Comparison of ENCODE assay signal across 22 cellular contexts in the genomic region with DNA sequence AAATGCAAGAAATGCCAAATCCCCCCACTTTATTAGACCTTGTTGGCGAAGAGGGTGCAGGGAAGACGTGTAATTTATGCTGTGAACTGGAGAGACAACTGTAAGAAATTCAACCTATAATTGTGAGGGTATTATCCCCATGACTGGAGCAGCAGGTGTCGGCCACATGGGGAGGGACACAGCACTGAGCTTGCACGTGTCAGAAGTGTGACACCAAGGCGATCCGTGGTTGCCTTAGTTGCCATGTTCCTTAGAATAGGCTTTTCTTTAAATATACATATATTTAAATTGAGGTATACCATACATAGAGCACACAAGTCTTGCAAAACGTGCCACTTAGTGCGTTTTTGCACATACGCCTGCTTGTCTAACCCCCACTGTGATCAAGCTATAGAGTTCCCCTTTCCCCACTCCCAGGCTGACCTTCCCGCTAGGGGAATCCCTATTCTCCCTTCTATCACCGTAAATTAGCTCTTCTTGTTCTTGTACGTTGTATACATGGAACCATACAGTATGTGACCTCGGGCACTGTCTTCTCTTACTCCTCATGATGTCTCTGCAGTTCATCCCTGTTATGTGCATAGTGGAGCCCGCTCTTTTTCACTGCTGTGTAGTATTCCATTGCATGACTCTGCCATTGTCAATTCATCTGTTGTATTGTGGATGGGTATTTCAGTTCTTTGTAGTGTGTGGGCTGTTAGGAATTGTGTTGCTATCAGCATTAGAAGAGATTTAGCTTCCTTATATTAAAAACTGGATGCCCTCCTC.
DNase-seq lines count a peak whose midpoint lies in the region; ATAC-seq and TF ChIP-seq lines count a peak whose summit lies in the region.
"Had no signal": no experiment of that assay in that cellular context is flagged by ENCODE, and none has a peak within 500 bp of the region (broad histone marks: within the 10 kb centered on the region; RNA-seq: fewer than 3 reads in every experiment).

No MANE protein-coding gene starts in this region.

- H3K36me3 Mint-ChIP-seq in chondrocyte (ENCODE audit: low read depth) = no peaks in the 10 kb centered on the region
- H3K36me3 Mint-ChIP-seq: CD4-positive, CD25-positive, alpha-beta regulatory T cell had no signal

- no peaks in the 10 kb centered on the region for H3K36me3 ChIP-seq in KOPT-K1 (ENCODE audit: insufficient read depth, low read length)
- no peaks in the 10 kb centered on the region for H3K36me3 ChIP-seq in mesodermal cell (ENCODE audit: control insufficient read depth, insufficient read depth, low read length)
- no peaks in the 10 kb centered on the region for H3K36me3 ChIP-seq in suprapubic skin

- H3K27me3 Mint-ChIP-seq in chondrocyte (ENCODE audit: low read depth) = no peaks in the 10 kb centered on the region
- H3K27me3 Mint-ChIP-seq: CD4-positive, CD25-positive, alpha-beta regulatory T cell had no signal

- H3K4me3 Mint-ChIP-seq in chondrocyte (ENCODE audit: unreplicated experiment) = no peak overlapping the region
- H3K4me3 Mint-ChIP-seq: CD4-positive, CD25-positive, alpha-beta regulatory T cell had no signal

- H3K9me3 Mint-ChIP-seq in chondrocyte (ENCODE audit: low read depth) = no peaks in the 10 kb centered on the region
- H3K9me3 Mint-ChIP-seq: CD4-positive, CD25-positive, alpha-beta regulatory T cell had no signal

- H3K4me3 ChIP-seq in mesodermal cell (ENCODE audit: extremely low read depth, insufficient read depth, low read length, poor library complexity, severe bottlenecking) (no peak overlapping the region), suprapubic skin (no peak overlapping the region)

- ATAC-seq in esophagus mucosa = no peak
- no peak for ATAC-seq in GM18519 (IDR thresholded peaks at IDR 0.05; ENCODE audit: low FRiP score, unreplicated experiment)

- peaks cover 29% of the 10 kb centered on the region for H3K4me1 Mint-ChIP-seq in chondrocyte (ENCODE audit: low read depth)
- H3K4me1 Mint-ChIP-seq: CD4-positive, CD25-positive, alpha-beta regulatory T cell had no signal

- H3K27me3 ChIP-seq in suprapubic skin = no peaks in the 10 kb centered on the region

- H3K27ac ChIP-seq in KOPT-K1 (ENCODE audit: low read depth, low read length, poor library complexity, severe bottlenecking) (peak overlapping the region; percentile 22), VCaP (peak overlapping the region; percentile 50), mesodermal cell (ENCODE audit: low read depth, low read length, severe bottlenecking) (peak overlapping the region; percentile 72), suprapubic skin (no peak overlapping the region)
- H3K27ac ChIP-seq: HL-60 had no signal

- peaks cover 44% of the 10 kb centered on the region for H3K4me1 ChIP-seq in mesodermal cell (ENCODE audit: control insufficient read depth, insufficient read depth, low read length, poor library complexity, severe bottlenecking)
- no peaks in the 10 kb centered on the region for H3K4me1 ChIP-seq in suprapubic skin

- DNase-seq in suprapubic skin (ENCODE audit: low spot score in 2 of 2) (peak; percentile 17 to 24), chondrocyte (ENCODE audit: low spot score) (no peak)
- DNase-seq: ACHN; CD4-positive, CD25-positive, alpha-beta regulatory T cell; COR-L47; DMS 273 treated with DMSO at 0.1 percent for 48 hours; DND-41; IMR-90; NCI-H1092 treated with DMSO at 0.1 percent for 48 hours; NCI-H146; NCI-H2081; NCI-H446 treated with DMSO at 0.1 percent for 48 hours; NCI-H748 treated with DMSO at 0.1 percent for 48 hours; NK-92 treated with Interleukin-12 subunit alpha and Interleukin-12 subunit beta, amount 100 ng/mL, for 24 hours; SHP77; SK-N-SH had no signal

- no peak for TF ChIP-seq EP300 in suprapubic skin (IDR thresholded peaks at IDR 0.05)

- WGBS in mesodermal cell (ENCODE audit: insufficient coverage in 2 of 2), 2 experiments = 99 to 100% methylated on average over 9 of the region's 14 CpGs
- WGBS in suprapubic skin = 82% methylated on average over 14 of the region's 14 CpGs

- no peaks in the 10 kb centered on the region for H3K9me3 ChIP-seq in KOPT-K1 (ENCODE audit: insufficient read depth, low read length, poor library complexity, severe bottlenecking)
- H3K9me3 ChIP-seq in mesodermal cell (ENCODE audit: control insufficient read depth, low read length) = no peaks in the 10 kb centered on the region
- H3K9me3 ChIP-seq in suprapubic skin = no peaks in the 10 kb centered on the region
- H3K9me3 ChIP-seq: SK-N-SH had no signal

- TF ChIP-seq POLR2A in suprapubic skin (IDR thresholded peaks at IDR 0.05) = no peak

- TF ChIP-seq CTCF in VCaP (conservative IDR thresholded peaks at IDR 0.05) (no peak), suprapubic skin (IDR thresholded peaks at IDR 0.05) (no peak), chondrocyte (IDR thresholded peaks at IDR 0.05) (no peak)

- no peak overlapping the region for H3K27ac Mint-ChIP-seq in chondrocyte (ENCODE audit: unreplicated experiment)
- H3K27ac Mint-ChIP-seq: CD4-positive, CD25-positive, alpha-beta regulatory T cell had no signal
